ENCODE assay signal across 11 cellular contexts in the genomic region with DNA sequence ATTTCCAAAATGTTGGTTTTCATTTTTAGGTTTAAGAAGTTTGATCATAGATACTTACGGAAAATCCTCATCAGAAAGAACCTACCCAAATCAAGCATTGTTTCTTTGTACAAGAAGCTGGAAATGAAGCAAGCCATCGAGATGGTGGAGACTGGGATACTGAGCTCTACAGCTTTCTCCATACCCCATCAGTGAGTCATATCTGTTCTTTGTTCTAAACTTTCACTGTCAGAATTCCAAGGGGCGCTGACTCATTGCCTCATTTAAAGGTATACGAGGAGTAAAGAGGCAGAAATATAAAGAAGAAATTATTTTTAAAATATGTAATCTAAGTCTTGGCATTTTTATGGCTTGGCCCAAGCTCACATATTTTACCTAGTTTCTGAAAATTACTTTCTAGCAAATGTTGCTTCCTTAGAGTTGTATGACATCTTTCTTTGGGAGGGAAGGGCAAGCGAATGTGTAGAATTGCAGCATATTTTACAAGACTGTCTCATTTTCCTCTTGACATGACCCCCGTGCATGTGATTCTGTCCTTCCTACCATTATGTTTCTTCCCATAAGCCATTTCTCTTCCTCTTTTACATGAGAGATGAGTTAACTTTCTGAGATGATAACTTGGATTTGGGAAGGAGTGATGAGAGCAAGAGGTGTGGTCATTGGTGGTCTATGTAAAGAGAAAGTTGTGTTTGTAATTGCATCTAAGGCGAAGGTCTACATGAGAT. TPM values are rescaled to one million over a fixed set of nuclear protein-coding genes. Genes with fewer than 3 reads are reported as not detected.
DNase-seq lines count a peak whose midpoint lies in the region; ATAC-seq and TF ChIP-seq lines count a peak whose summit lies in the region.
"Had no signal": no experiment of that assay in that cellular context is flagged by ENCODE, and none has a peak within 500 bp of the region (broad histone marks: within the 10 kb centered on the region; RNA-seq: fewer than 3 reads in every experiment).

No MANE protein-coding gene starts in this region.

- ATAC-seq in HG03457 (IDR thresholded peaks at IDR 0.05; ENCODE audit: unreplicated experiment) = no peak

- no peak for TF ChIP-seq CTCF in NB4 (IDR thresholded peaks at IDR 0.05; ENCODE audit: low read depth, low read length)

- H3K4me3 ChIP-seq in NB4 (ENCODE audit: low read depth, low read length) = no peak overlapping the region
- H3K4me3 ChIP-seq: pancreas had no signal

- DNase-seq in COLO829 (ENCODE audit: low spot score) (peak; percentile 90), NB4 (ENCODE audit: low read depth) (peak; percentile 8), dermis microvascular lymphatic vessel endothelial cell (ENCODE audit: low read depth in 2 of 2) (peak; percentile 25 to 90), myocyte (ENCODE audit: low read depth) (peak; percentile 93), NCI-H82 (lab: John Stamatoyannopoulos, UW) (no peak), T-helper 1 cell (no peak), COLO668 (lab: John Stamatoyannopoulos, UW; ENCODE audit: unreplicated experiment) (no peak)
- DNase-seq: activated naive CD4-positive, alpha-beta T cell treated with Interleukin-2 at 50 U/mL for 16 hours; hippocampal formation; pancreas had no signal

- TF ChIP-seq POLR2A in NB4 (IDR thresholded peaks at IDR 0.05; ENCODE audit: extremely low read depth, insufficient read length) = no peak

RNA-seq across cellular contexts. Expression of gene SLC9A4, which starts 41.2 kb away (rescaled TPM):
- not detected in 2 replicates for total RNA-seq in dermis microvascular lymphatic vessel endothelial cell
- total RNA-seq in myocyte = 0.24 and 0.42 TPM in 2 replicates
- polyA plus RNA-seq in myocyte (2012) = 0.14 TPM
- polyA plus RNA-seq: pancreas had no signal

Comparison
In these comparisons a context has a peak if more than half of its experiments do, and no peak if none do; other contexts are left out.
1. DNase-seq: peak in COLO829 (single experiment), NB4 (single experiment), dermis microvascular lymphatic vessel endothelial cell (2 of 2) and myocyte (single experiment); none in NCI-H82 (single experiment), T-helper 1 cell (0 of 5) and COLO668 (single experiment).